Comparison of ENCODE assay signal across 23 cellular contexts in the genomic region with DNA sequence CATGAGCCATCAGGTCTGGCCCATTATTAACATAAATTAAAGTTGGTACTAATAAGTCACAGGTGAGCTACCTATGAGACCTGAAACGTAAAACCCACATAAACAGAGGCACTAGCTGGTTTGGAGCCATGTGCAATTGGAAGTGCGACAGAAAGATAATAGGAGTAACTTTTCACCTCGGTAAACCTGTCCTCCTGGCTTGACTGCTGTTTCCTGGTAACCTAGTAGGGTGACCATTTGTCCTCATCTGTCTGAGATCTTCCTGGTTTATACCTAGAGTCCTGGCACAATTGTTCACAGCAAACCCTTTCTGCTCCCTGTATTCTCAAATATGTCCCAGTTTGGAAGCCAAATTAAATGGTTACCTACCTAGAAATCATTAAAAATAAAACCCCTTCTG.
"Had no signal": no experiment of that assay in that cellular context is flagged by ENCODE, and none has a peak within 500 bp of the region (broad histone marks: within the 10 kb centered on the region; RNA-seq: fewer than 3 reads in every experiment).

No MANE protein-coding gene starts in this region.

- FAIRE-seq: frontal cortex, keratinocyte had no signal

- H3K27me3 ChIP-seq: colonic mucosa, heart left ventricle, sigmoid colon, stomach, upper lobe of right lung, vagina had no signal

- H3K27ac ChIP-seq: colonic mucosa, heart left ventricle, left ventricle myocardium inferior, lower lobe of right lung, parathyroid adenoma, psoas muscle, sigmoid colon, stomach, upper lobe of right lung, vagina had no signal

- H3K36me3 ChIP-seq: colonic mucosa, lower lobe of right lung, sigmoid colon, upper lobe of right lung, vagina had no signal

- H3K9ac ChIP-seq: parathyroid adenoma had no signal

- H3K9me3 Mint-ChIP-seq: naive B cell, nephron had no signal

- H3K4me3 ChIP-seq: colonic mucosa, heart left ventricle, left ventricle myocardium inferior, lower lobe of right lung, psoas muscle, sigmoid colon, skin epidermis, stomach, upper lobe of right lung, vagina had no signal

- H3K27ac Mint-ChIP-seq: naive B cell, nephron had no signal

- H3K4me3 Mint-ChIP-seq: nephron had no signal

- H3K36me3 Mint-ChIP-seq: naive B cell had no signal

- DNase-seq: colonic mucosa; dermis blood vessel endothelial cell; heart left ventricle; hypothalamus; left ventricle myocardium inferior; lower lobe of right lung; mesenchymal stem cell; midbrain; naive B cell; occipital lobe; psoas muscle; retina; sigmoid colon; stimulated activated naive CD4-positive, alpha-beta T cell; stomach; substantia nigra; upper lobe of right lung had no signal

- H3K27me3 Mint-ChIP-seq: naive B cell had no signal

- H2AFZ ChIP-seq: parathyroid adenoma had no signal

- H3K4me1 ChIP-seq: colonic mucosa had no signal

- H3K9me3 ChIP-seq: colonic mucosa, heart left ventricle, left ventricle myocardium inferior, lower lobe of right lung, psoas muscle, sigmoid colon, stomach, upper lobe of right lung, vagina had no signal

- ATAC-seq: heart left ventricle, lower lobe of right lung, psoas muscle, upper lobe of right lung had no signal
